Comparison of ENCODE assay signal across 1 cellular context in genomic region chr12:26810330-26810729, GRCh38.
TF ChIP-seq lines count a peak whose summit lies in the region.

No MANE protein-coding gene starts in this region.

TF ChIP-seq in GM23338, 12 proteins besides CTCF, POLR2A, EP300 and RAD21 (continued from another document):
- TF ChIP-seq, protein P1, sequence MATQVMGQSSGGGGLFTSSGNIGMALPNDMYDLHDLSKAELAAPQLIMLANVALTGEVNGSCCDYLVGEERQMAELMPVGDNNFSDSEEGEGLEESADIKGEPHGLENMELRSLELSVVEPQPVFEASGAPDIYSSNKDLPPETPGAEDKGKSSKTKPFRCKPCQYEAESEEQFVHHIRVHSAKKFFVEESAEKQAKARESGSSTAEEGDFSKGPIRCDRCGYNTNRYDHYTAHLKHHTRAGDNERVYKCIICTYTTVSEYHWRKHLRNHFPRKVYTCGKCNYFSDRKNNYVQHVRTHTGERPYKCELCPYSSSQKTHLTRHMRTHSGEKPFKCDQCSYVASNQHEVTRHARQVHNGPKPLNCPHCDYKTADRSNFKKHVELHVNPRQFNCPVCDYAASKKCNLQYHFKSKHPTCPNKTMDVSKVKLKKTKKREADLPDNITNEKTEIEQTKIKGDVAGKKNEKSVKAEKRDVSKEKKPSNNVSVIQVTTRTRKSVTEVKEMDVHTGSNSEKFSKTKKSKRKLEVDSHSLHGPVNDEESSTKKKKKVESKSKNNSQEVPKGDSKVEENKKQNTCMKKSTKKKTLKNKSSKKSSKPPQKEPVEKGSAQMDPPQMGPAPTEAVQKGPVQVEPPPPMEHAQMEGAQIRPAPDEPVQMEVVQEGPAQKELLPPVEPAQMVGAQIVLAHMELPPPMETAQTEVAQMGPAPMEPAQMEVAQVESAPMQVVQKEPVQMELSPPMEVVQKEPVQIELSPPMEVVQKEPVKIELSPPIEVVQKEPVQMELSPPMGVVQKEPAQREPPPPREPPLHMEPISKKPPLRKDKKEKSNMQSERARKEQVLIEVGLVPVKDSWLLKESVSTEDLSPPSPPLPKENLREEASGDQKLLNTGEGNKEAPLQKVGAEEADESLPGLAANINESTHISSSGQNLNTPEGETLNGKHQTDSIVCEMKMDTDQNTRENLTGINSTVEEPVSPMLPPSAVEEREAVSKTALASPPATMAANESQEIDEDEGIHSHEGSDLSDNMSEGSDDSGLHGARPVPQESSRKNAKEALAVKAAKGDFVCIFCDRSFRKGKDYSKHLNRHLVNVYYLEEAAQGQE (IDR thresholded peaks at IDR 0.05; ENCODE audit: unreplicated experiment): no peak
- TF ChIP-seq ZNF331 (CRISPR knock-in tag; IDR thresholded peaks at IDR 0.05; ENCODE audit: low read depth) (no peak), ETS1 (IDR thresholded peaks at IDR 0.05) (no peak), JUNB (IDR thresholded peaks at IDR 0.05; ENCODE audit: unreplicated experiment) (no peak), CREB1 (CRISPR knock-in tag; IDR thresholded peaks at IDR 0.05; ENCODE audit: low read depth) (no peak), EZH2phosphoT487 (IDR thresholded peaks at IDR 0.05; ENCODE audit: unreplicated experiment) (no peak), NANOG (IDR thresholded peaks at IDR 0.05; ENCODE audit: borderline replicate concordance) (no peak), EZH2 (IDR thresholded peaks at IDR 0.05; ENCODE audit: low read depth, unreplicated experiment) (no peak)
